8 cellular contexts compared by ENCODE assay signal in genomic region chr19:48635966-48636858, GRCh38. TPM values are rescaled to one million over a fixed set of nuclear protein-coding genes. Genes with fewer than 3 reads are reported as not detected.
DNase-seq lines count a peak whose midpoint lies in the region; ATAC-seq and TF ChIP-seq lines count a peak whose summit lies in the region.

No MANE protein-coding gene starts in this region.

- H3K27me3 Mint-ChIP-seq in activated naive CD4-positive, alpha-beta T cell treated with anti-CD3 and anti-CD28 coated beads, Interleukin-2, amount 50 U/mL, for 24 hours = no peaks in the 10 kb centered on the region

- H3K9me3 Mint-ChIP-seq in activated naive CD4-positive, alpha-beta T cell treated with anti-CD3 and anti-CD28 coated beads, Interleukin-2, amount 50 U/mL, for 24 hours = no peaks in the 10 kb centered on the region

- H3K27me3 ChIP-seq in BJ (ENCODE audit: control insufficient read depth, insufficient read depth, low read length) (peaks cover 4% of the 10 kb centered on the region; the same call in 1 of the 2 replicates), HL-60 (ENCODE audit: insufficient read depth, poor library complexity, severe bottlenecking) (no peaks in the 10 kb centered on the region), iPS-20b (ENCODE audit: insufficient read depth, low read length) (peaks cover 12% of the 10 kb centered on the region; the same call in 1 of the 2 replicates)

- H3K9ac ChIP-seq in iPS-20b (ENCODE audit: low read depth, low read length) = peak overlapping the region; percentile 58; the same call in 1 of the 2 replicates

- H3K36me3 Mint-ChIP-seq in activated naive CD4-positive, alpha-beta T cell treated with anti-CD3 and anti-CD28 coated beads, Interleukin-2, amount 50 U/mL, for 24 hours = no peaks in the 10 kb centered on the region

- TF ChIP-seq CTCF in BJ (IDR thresholded peaks at IDR 0.05; ENCODE audit: insufficient read depth, low read depth, low read length) (no peak), HL-60 (IDR thresholded peaks at IDR 0.05; ENCODE audit: insufficient read depth, low read length) (no peak)

- POLR2A ChIA-PET in BJ (lab: Charles Lee) = no interaction called here

- ATAC-seq in stimulated activated naive CD8-positive, alpha-beta T cell treated with anti-CD3 and anti-CD28 coated beads, Interleukin-15, Interleukin-2, amounts not matched to agents 100 U/mL and 50 U/mL, for 24 hours = no peak
- ATAC-seq in GM18511 (IDR thresholded peaks at IDR 0.05; ENCODE audit: unreplicated experiment) = no peak

- H3K4me3 Mint-ChIP-seq in activated naive CD4-positive, alpha-beta T cell treated with anti-CD3 and anti-CD28 coated beads, Interleukin-2, amount 50 U/mL, for 24 hours = peak overlapping the region; percentile 98

- CTCF ChIA-PET in BJ (lab: Yijun Ruan, JAX) = interaction anchor here (1.2 kb wide), 1 partner anchor 9 kb away, joined by 3 read pairs; no protein-coding TSS in a partner anchor

- H3K4me1 ChIP-seq in iPS-20b (ENCODE audit: insufficient read depth, low read length) = peaks cover 19% of the 10 kb centered on the region; the same call in 1 of the 2 replicates

- DNase-seq in BJ (ENCODE audit: low read depth) = no peak
- DNase-seq in HL-60 (ENCODE audit: low read depth in 1 of 2, low spot score in 1 of 2) = peak in 1 of 2 experiments; percentile 51
- DNase-seq in stimulated activated naive CD8-positive, alpha-beta T cell treated with anti-CD3 and anti-CD28 coated beads, Interleukin-15, Interleukin-2, amounts not matched to agents 100 U/mL and 50 U/mL, for 24 hours = peak; percentile 45
- no peak for DNase-seq in globus pallidus (ENCODE audit: low spot score)
- DNase-seq in hepatic stellate cell (ENCODE audit: low spot score) = no peak

- H3K36me3 ChIP-seq in BJ (ENCODE audit: control insufficient read depth, insufficient read depth, low read length) (no peaks in the 10 kb centered on the region), iPS-20b (ENCODE audit: insufficient read depth, low read depth, low read length) (peaks cover 11% of the 10 kb centered on the region; the same call in 1 of the 2 replicates)

- H3K4me3 ChIP-seq in BJ (ENCODE audit: low read depth, low read length) = peak overlapping the region; percentile 65
- H3K4me3 ChIP-seq in HL-60 (replicated peaks; ENCODE audit: insufficient read depth, low read length) = peak overlapping the region; percentile 87
- H3K4me3 ChIP-seq in iPS-20b (ENCODE audit: low read length) = peak overlapping the region; percentile 83

- peak overlapping the region; percentile 97 for H3K27ac Mint-ChIP-seq in activated naive CD4-positive, alpha-beta T cell treated with anti-CD3 and anti-CD28 coated beads, Interleukin-2, amount 50 U/mL, for 24 hours

- peak overlapping the region; percentile 96 for H3K27ac ChIP-seq in HL-60 (replicated peaks)
- no peak overlapping the region for H3K27ac ChIP-seq in iPS-20b (ENCODE audit: low read length)

- H3K9me3 ChIP-seq in iPS-20b (ENCODE audit: insufficient read depth, low read depth, low read length) = no peaks in the 10 kb centered on the region

- peaks cover 49% of the 10 kb centered on the region for H3K4me1 Mint-ChIP-seq in activated naive CD4-positive, alpha-beta T cell treated with anti-CD3 and anti-CD28 coated beads, Interleukin-2, amount 50 U/mL, for 24 hours

RNA-seq across cellular contexts. Expression of gene DBP, which starts 1.0 kb away (rescaled TPM):
- polyA plus RNA-seq in BJ (2011; rRNA removed) = 4.3 and 5.3 TPM in 2 replicates
- 5.2 and 6.0 TPM in 2 replicates for polyA minus RNA-seq in BJ (2011; rRNA and poly(A)+ RNA removed)

RNA-seq across cellular contexts. Expression of gene CA11, which starts 9.8 kb away (rescaled TPM):
- polyA plus RNA-seq in BJ (2011; rRNA removed) = 3.0 and 3.2 TPM in 2 replicates
- polyA minus RNA-seq in BJ (2011; rRNA and poly(A)+ RNA removed) = 0.41 and 1.3 TPM in 2 replicates

RNA-seq across cellular contexts. Expression of gene SPHK2, which starts 16.9 kb away (rescaled TPM):
- polyA plus RNA-seq in BJ (2011; rRNA removed) = 5.6 and 9.2 TPM in 2 replicates
- 5.1 and 7.5 TPM in 2 replicates for polyA minus RNA-seq in BJ (2011; rRNA and poly(A)+ RNA removed)

RNA-seq across cellular contexts. Expression of gene RPL18, which starts 17.2 kb away (rescaled TPM):
- polyA plus RNA-seq in BJ (2011; rRNA removed) = 1,260 and 1,324 TPM in 2 replicates
- 479 and 695 TPM in 2 replicates for polyA minus RNA-seq in BJ (2011; rRNA and poly(A)+ RNA removed)

RNA-seq across cellular contexts. Expression of gene FAM83E, which starts 21.3 kb away (rescaled TPM):
- polyA plus RNA-seq in BJ (2011; rRNA removed) = 0.16 TPM in 1 of 2 replicates, not detected in the other
- not detected in 2 replicates for polyA minus RNA-seq in BJ (2011; rRNA and poly(A)+ RNA removed)
